ENCODE assay signal across 19 cellular contexts in genomic region chr16:354971-355441, GRCh38. TPM values are rescaled to one million over a fixed set of nuclear protein-coding genes. Genes with fewer than 3 reads are reported as not detected.
DNase-seq lines count a peak whose midpoint lies in the region; ATAC-seq, FAIRE-seq and TF ChIP-seq lines count a peak whose summit lies in the region.
"Had no signal": no experiment of that assay in that cellular context is flagged by ENCODE, and none has a peak within 500 bp of the region (broad histone marks: within the 10 kb centered on the region; RNA-seq: fewer than 3 reads in every experiment).

No MANE protein-coding gene starts in this region.

- no peaks in the 10 kb centered on the region for H3K27me3 Mint-ChIP-seq in activated naive CD4-positive, alpha-beta T cell treated with anti-CD3 and anti-CD28 coated beads, Interleukin-2, amount 50 U/mL, for 24 hours
- H3K27me3 Mint-ChIP-seq in activated naive CD4-positive, alpha-beta T cell treated with anti-CD3 and anti-CD28 coated beads for 36 hours (ENCODE audit: low read depth): no peaks in the 10 kb centered on the region
- H3K27me3 Mint-ChIP-seq in central memory CD8-positive, alpha-beta T cell: no peaks in the 10 kb centered on the region
- H3K27me3 Mint-ChIP-seq: progenitor cell of endocrine pancreas had no signal

- CTCF ChIA-PET in activated naive CD4-positive, alpha-beta T cell treated with anti-CD3 and anti-CD28 coated beads for 36 hours (lab: Charles Lee): interaction anchor here (1.5 kb wide), 1 partner anchor 258 kb away, joined by 7 read pairs; no protein-coding TSS in a partner anchor
- CTCF ChIA-PET in RWPE1 (lab: Yijun Ruan, JAX): no interaction called here

- peaks cover 4% of the 10 kb centered on the region for H3K36me3 Mint-ChIP-seq in activated naive CD4-positive, alpha-beta T cell treated with anti-CD3 and anti-CD28 coated beads, Interleukin-2, amount 50 U/mL, for 24 hours
- peaks cover 4% of the 10 kb centered on the region for H3K36me3 Mint-ChIP-seq in activated naive CD4-positive, alpha-beta T cell treated with anti-CD3 and anti-CD28 coated beads for 36 hours (ENCODE audit: low read depth)
- H3K36me3 Mint-ChIP-seq in central memory CD8-positive, alpha-beta T cell (ENCODE audit: insufficient read depth): peaks cover 23% of the 10 kb centered on the region

- no peak overlapping the region for H3K4me3 ChIP-seq in small intestine (ENCODE audit: low read depth in 1 of 2, low read length in 2 of 2)
- H3K4me3 ChIP-seq: left lung, suprapubic skin had no signal

- no peaks in the 10 kb centered on the region for H3K4me1 ChIP-seq in small intestine (ENCODE audit: control insufficient read depth in 2 of 2, insufficient read depth in 1 of 2, low read depth in 1 of 2, low read length in 1 of 2)

- TF ChIP-seq POLR2A in GM12891 (IDR thresholded peaks at IDR 0.05; ENCODE audit: low read depth, low read length): no peak

- no peaks in the 10 kb centered on the region for H3K27me3 ChIP-seq in small intestine (ENCODE audit: control insufficient read depth in 2 of 2, insufficient read depth in 2 of 2, low read length in 2 of 2)
- H3K27me3 ChIP-seq: foreskin keratinocyte, left lung, suprapubic skin had no signal

- 78 to 82% (median 78%) methylated on average over 9 of the region's 9 CpGs for WGBS in small intestine, 3 donors

- H3K4me1 Mint-ChIP-seq in activated naive CD4-positive, alpha-beta T cell treated with anti-CD3 and anti-CD28 coated beads, Interleukin-2, amount 50 U/mL, for 24 hours: peaks cover 30% of the 10 kb centered on the region
- H3K4me1 Mint-ChIP-seq in activated naive CD4-positive, alpha-beta T cell treated with anti-CD3 and anti-CD28 coated beads for 36 hours (ENCODE audit: low read depth): peaks cover 31% of the 10 kb centered on the region
- peaks cover 25% of the 10 kb centered on the region for H3K4me1 Mint-ChIP-seq in central memory CD8-positive, alpha-beta T cell

- POLR2A ChIA-PET in RWPE1 (lab: Yijun Ruan, JAX; ENCODE audit: low non-redundant PET): no interaction called here

- H3K27ac ChIP-seq in RWPE1: peak overlapping the region; percentile 94
- H3K27ac ChIP-seq in small intestine (ENCODE audit: low read depth in 1 of 2, low read length in 1 of 2): peak overlapping the region in 1 of 2 donors; percentile 49
- H3K27ac ChIP-seq: left lung, suprapubic skin had no signal

- H3K9me3 ChIP-seq in small intestine (ENCODE audit: control insufficient read depth, low read depth): no peaks in the 10 kb centered on the region
- H3K9me3 ChIP-seq: left lung, suprapubic skin had no signal

- H3K4me3 Mint-ChIP-seq in activated naive CD4-positive, alpha-beta T cell treated with anti-CD3 and anti-CD28 coated beads, Interleukin-2, amount 50 U/mL, for 24 hours: peak overlapping the region; percentile 68
- H3K4me3 Mint-ChIP-seq in activated naive CD4-positive, alpha-beta T cell treated with anti-CD3 and anti-CD28 coated beads for 36 hours: no peak overlapping the region
- peak overlapping the region; percentile 78 for H3K4me3 Mint-ChIP-seq in central memory CD8-positive, alpha-beta T cell

- ATAC-seq in central memory CD8-positive, alpha-beta T cell (replicated peaks; ENCODE audit: extremely low read depth, poor library complexity, severe bottlenecking): peak; percentile 64
- ATAC-seq: left lung had no signal

- intact Hi-C loops in activated naive CD4-positive, alpha-beta T cell treated with anti-CD3 and anti-CD28 coated beads for 36 hours (cut with micrococcal nuclease): loop anchor here (5.0 kb wide), 1 partner anchor 103 kb away; no protein-coding TSS in a partner anchor

- no peaks in the 10 kb centered on the region for H3K36me3 ChIP-seq in small intestine (ENCODE audit: control insufficient read depth in 2 of 2, insufficient read depth in 2 of 2, low read length in 2 of 2)
- H3K36me3 ChIP-seq: left lung, suprapubic skin had no signal

- peak overlapping the region; percentile 69 for H3K27ac Mint-ChIP-seq in activated naive CD4-positive, alpha-beta T cell treated with anti-CD3 and anti-CD28 coated beads, Interleukin-2, amount 50 U/mL, for 24 hours
- no peak overlapping the region for H3K27ac Mint-ChIP-seq in activated naive CD4-positive, alpha-beta T cell treated with anti-CD3 and anti-CD28 coated beads for 36 hours
- peak overlapping the region; percentile 88 for H3K27ac Mint-ChIP-seq in central memory CD8-positive, alpha-beta T cell (ENCODE audit: low read depth)
- H3K27ac Mint-ChIP-seq: progenitor cell of endocrine pancreas had no signal

- FAIRE-seq in small intestine (lab: Jason Lieb, UNC) (no peak), GM12891 (lab: Jason Lieb, UNC) (no peak)
- FAIRE-seq: endothelial cell of umbilical vein, G401.6, TTC549 had no signal

- no peaks in the 10 kb centered on the region for H3K9me3 Mint-ChIP-seq in activated naive CD4-positive, alpha-beta T cell treated with anti-CD3 and anti-CD28 coated beads, Interleukin-2, amount 50 U/mL, for 24 hours
- H3K9me3 Mint-ChIP-seq in activated naive CD4-positive, alpha-beta T cell treated with anti-CD3 and anti-CD28 coated beads for 36 hours: no peaks in the 10 kb centered on the region
- no peaks in the 10 kb centered on the region for H3K9me3 Mint-ChIP-seq in central memory CD8-positive, alpha-beta T cell

- no peak for DNase-seq in activated naive CD4-positive, alpha-beta T cell treated with anti-CD3 and anti-CD28 coated beads for 36 hours
- DNase-seq in RWPE1 (ENCODE audit: low spot score): no peak
- DNase-seq in central memory CD8-positive, alpha-beta T cell (ENCODE audit: low spot score in 2 of 2): peak in 1 of 2 donors; percentile 52
- peak; percentile 27 for DNase-seq in small intestine
- no peak for DNase-seq in amygdala (lab: John Stamatoyannopoulos, UW)
- DNase-seq in NCI-H69 (lab: John Stamatoyannopoulos, UW): no peak
- DNase-seq in GM12891 (ENCODE audit: insufficient read length, low spot score): no peak
- DNase-seq: aorta, Calu3, KBM-7, NCI-H1048 had no signal

- TF ChIP-seq CTCF in RWPE1 (conservative IDR thresholded peaks at IDR 0.05; ENCODE audit: low read depth): no peak

TF ChIP-seq in GM12891, 5 proteins besides CTCF, POLR2A, EP300 and RAD21:
- TF ChIP-seq TAF1 (IDR thresholded peaks at IDR 0.05; ENCODE audit: low read depth, low read length): no peak

RNA-seq across cellular contexts. Expression of gene AXIN1, which starts 2.5 kb away (rescaled TPM):
- total RNA-seq in activated naive CD4-positive, alpha-beta T cell treated with anti-CD3 and anti-CD28 coated beads for 36 hours: 10 to 100 TPM; 17.5 to 17.9 TPM
- 10 to 100 TPM; 24.5 to 28.6 (median 26.6) TPM for polyA plus RNA-seq in small intestine
- 13.5 TPM for polyA plus RNA-seq in GM12891 (2012; ENCODE audit: low read depth, missing spikeins)

RNA-seq across cellular contexts. Expression of gene MRPL28, which starts 15.3 kb away (rescaled TPM):
- 10 to 100 TPM; 68.3 to 74.0 TPM for total RNA-seq in activated naive CD4-positive, alpha-beta T cell treated with anti-CD3 and anti-CD28 coated beads for 36 hours
- polyA plus RNA-seq in small intestine: 100 to 1,000 TPM in 1 of 3 donors, 10 to 100 TPM in 2; 85.4 to 112 (median 98.9) TPM
- 62.7 TPM for polyA plus RNA-seq in GM12891 (2012; ENCODE audit: low read depth, missing spikeins)

RNA-seq across cellular contexts. Expression of gene PGAP6, which starts 26.8 kb away (rescaled TPM):
- 10 to 100 TPM; 19.9 to 20.9 TPM for total RNA-seq in activated naive CD4-positive, alpha-beta T cell treated with anti-CD3 and anti-CD28 coated beads for 36 hours
- polyA plus RNA-seq in small intestine: 10 to 100 TPM; 48.1 to 66.5 (median 63.2) TPM
- polyA plus RNA-seq in GM12891 (2012; ENCODE audit: low read depth, missing spikeins): 19.7 TPM

RNA-seq across cellular contexts. Expression of gene NME4, which starts 42.0 kb away (rescaled TPM):
- total RNA-seq in activated naive CD4-positive, alpha-beta T cell treated with anti-CD3 and anti-CD28 coated beads for 36 hours: 10 to 100 TPM; 86.7 to 87.0 TPM
- 10 to 100 TPM; 13.0 to 43.0 (median 26.7) TPM for polyA plus RNA-seq in small intestine
- polyA plus RNA-seq in GM12891 (2012; ENCODE audit: low read depth, missing spikeins): 97.2 TPM

RNA-seq across cellular contexts. Expression of gene DECR2, which starts 46.7 kb away (rescaled TPM):
- 1 to 10 TPM; 8.9 to 9.6 TPM for total RNA-seq in activated naive CD4-positive, alpha-beta T cell treated with anti-CD3 and anti-CD28 coated beads for 36 hours
- polyA plus RNA-seq in small intestine: 100 to 1,000 TPM in 2 of 3 donors, 10 to 100 TPM in 1; 46.7 to 154 (median 101) TPM
- polyA plus RNA-seq in GM12891 (2012; ENCODE audit: low read depth, missing spikeins): 8.3 TPM
